Comparison of ENCODE assay signal across 10 cellular contexts in genomic region chr17:68381076-68381900, GRCh38.
A peak's percentile ranks its signal among the peaks of the same experiment; 100 is the strongest.
DNase-seq lines count a peak whose midpoint lies in the region; ATAC-seq, FAIRE-seq and TF ChIP-seq lines count a peak whose summit lies in the region.
"Had no signal": no experiment of that assay in that cellular context is flagged by ENCODE, and none has a peak within 500 bp of the region (broad histone marks: within the 10 kb centered on the region; RNA-seq: fewer than 3 reads in every experiment).

No MANE protein-coding gene starts in this region.

- TF ChIP-seq EP300 in HepG2 (IDR thresholded peaks at IDR 0.05; ENCODE audit: low read depth in 2 of 2, low read length in 2 of 2): no peak
- no peak for TF ChIP-seq EP300 in HepG2 (CRISPR knock-in tag; IDR thresholded peaks at IDR 0.05; ENCODE audit: borderline replicate concordance)
- peak; percentile 3 to 57 (median 50) for TF ChIP-seq EP300 in upper lobe of left lung (IDR thresholded peaks at IDR 0.05)

- in situ Hi-C loops in HepG2 (cut with HindIII; ENCODE audit: extremely low pct_ligation_motif_present, low pct_unique_long_range_greater_than_20kb): no loop called here
- in situ Hi-C loops in G401 (cut with HindIII; ENCODE audit: low sequenced_read_pairs): no loop called here

- POLR2A ChIA-PET in HepG2 (lab: Yijun Ruan, JAX): interaction anchor here (1.1 to 3.9 kb wide), 3 partner anchors 15 to 89 kb away, joined by 3 to 41 read pairs (median 15); partner anchors contain the start of gene ARSG

- CTCF ChIA-PET in HepG2 (lab: Yijun Ruan, JAX; ENCODE audit: low intra/inter-chr PET ratio, low total read pairs): no interaction called here

- H3K27me3 ChIP-seq in HepG2 (ENCODE audit: control insufficient read depth in 1 of 2, insufficient read depth in 2 of 2, low read length in 2 of 2): no peaks in the 10 kb centered on the region
- H3K27me3 ChIP-seq in right lobe of liver: no peaks in the 10 kb centered on the region
- no peaks in the 10 kb centered on the region for H3K27me3 ChIP-seq in SJSA1 (replicated peaks)
- H3K27me3 ChIP-seq in upper lobe of left lung: no peaks in the 10 kb centered on the region
- H3K27me3 ChIP-seq in spleen (replicated peaks in 1 of 7): no peaks in the 10 kb centered on the region

- H3K4me3 ChIP-seq in HepG2 (replicated peaks in 1 of 3; ENCODE audit: insufficient read depth in 1 of 3, low read depth in 2 of 3, low read length in 3 of 3): no peak overlapping the region
- no peak overlapping the region for H3K4me3 ChIP-seq in right lobe of liver
- H3K4me3 ChIP-seq in SJSA1: no peak overlapping the region
- no peak overlapping the region for H3K4me3 ChIP-seq in upper lobe of left lung
- no peak overlapping the region for H3K4me3 ChIP-seq in spleen

- H3K27ac ChIP-seq in HepG2 (ENCODE audit: extremely low read length, insufficient read depth, low read length): peak overlapping the region; percentile 97
- peak overlapping the region in 1 of 3 donors; percentile 32 for H3K27ac ChIP-seq in right lobe of liver
- H3K27ac ChIP-seq in SJSA1: peak overlapping the region; percentile 58
- H3K27ac ChIP-seq in upper lobe of left lung: peak overlapping the region in 3 of 4 donors; percentile 83 to 96 (median 91)
- H3K27ac ChIP-seq in spleen: peak overlapping the region in 2 of 8 donors; percentile 14 to 93

- H3K79me2 ChIP-seq in HepG2 (ENCODE audit: insufficient read depth, low read length): peaks cover 8% of the 10 kb centered on the region

- no peak overlapping the region for H3K4me2 ChIP-seq in HepG2 (ENCODE audit: low read depth, low read length)

- TF ChIP-seq RAD21 in HepG2 (CRISPR knock-in tag; IDR thresholded peaks at IDR 0.05): no peak

- no peak overlapping the region for H2AFZ ChIP-seq in HepG2 (ENCODE audit: low read length)

- intact Hi-C loops in HepG2 (cut with micrococcal nuclease; ENCODE audit: unreplicated experiment): no loop called here
- intact Hi-C loops in right lobe of liver (cut with DNase I): no loop called here
- intact Hi-C loops in spleen (cut with DNase I; ENCODE audit: low total_unique reads): no loop called here

- peaks cover 99% of the 10 kb centered on the region for H3K4me1 ChIP-seq in HepG2 (ENCODE audit: insufficient read depth, low read length)
- H3K4me1 ChIP-seq in right lobe of liver: peaks cover 7 to 61% (median 33%) of the 10 kb centered on the region in 4 donors
- H3K4me1 ChIP-seq in SJSA1 (replicated peaks): peaks cover 46% of the 10 kb centered on the region
- H3K4me1 ChIP-seq in upper lobe of left lung: peaks cover 36 to 53% (median 40%) of the 10 kb centered on the region in 4 donors
- peaks cover 9 to 59% (median 31%) of the 10 kb centered on the region in 6 donors for H3K4me1 ChIP-seq in spleen

- DNase-seq in HepG2 (ENCODE audit: low spot score) (no peak), right lobe of liver (no peak), SJSA1 (ENCODE audit: low read depth in 1 of 2, low spot score in 2 of 2) (peak; percentile 97 to 98), foreskin melanocyte (peak; percentile 100), upper lobe of left lung (peak in 1 of 2 donors; percentile 70), G401 (ENCODE audit: low spot score) (no peak), spleen (no peak)
- DNase-seq: activated T-cell treated with anti-CD3 and anti-CD28 coated beads, Interleukin-2, amount 50 U/mL, for 4 hours; NK-92 treated with Interleukin-12 subunit alpha and Interleukin-12 subunit beta, amount 100 ng/mL, for 24 hours had no signal

- no peak for FAIRE-seq in HepG2 (lab: Jason Lieb, UNC)

- no peaks in the 10 kb centered on the region for H4K20me1 ChIP-seq in HepG2 (ENCODE audit: insufficient read depth, low read length)

- H3K36me3 ChIP-seq in HepG2 (replicated peaks in 1 of 2; ENCODE audit: control insufficient read depth in 1 of 2, insufficient read depth in 2 of 2, low read length in 2 of 2) (no peaks in the 10 kb centered on the region), right lobe of liver (no peaks in the 10 kb centered on the region), SJSA1 (no peaks in the 10 kb centered on the region), upper lobe of left lung (no peaks in the 10 kb centered on the region), spleen (no peaks in the 10 kb centered on the region)

- no peak for TF ChIP-seq CTCF in HepG2 (CRISPR knock-in tag; IDR thresholded peaks at IDR 0.05)
- TF ChIP-seq CTCF in right lobe of liver (IDR thresholded peaks at IDR 0.05): no peak
- TF ChIP-seq CTCF in upper lobe of left lung (IDR thresholded peaks at IDR 0.05): no peak
- no peak for TF ChIP-seq CTCF in spleen (IDR thresholded peaks at IDR 0.05 in 8 of 11, conservative IDR thresholded peaks at IDR 0.05 in 3 of 11)

- no peak for TF ChIP-seq POLR2A in HepG2 (IDR thresholded peaks at IDR 0.05; ENCODE audit: insufficient read depth in 1 of 2, low read depth in 2 of 2, low read length in 2 of 2)
- TF ChIP-seq POLR2A in right lobe of liver (IDR thresholded peaks at IDR 0.05): no peak
- peak in 1 of 4 donors; percentile 46 for TF ChIP-seq POLR2A in upper lobe of left lung (IDR thresholded peaks at IDR 0.05)
- no peak for TF ChIP-seq POLR2A in spleen (IDR thresholded peaks at IDR 0.05)

- no peak for ATAC-seq in HepG2
- no peak for ATAC-seq in right lobe of liver
- no peak for ATAC-seq in upper lobe of left lung (ENCODE audit: low FRiP score in 2 of 2)
- no peak for ATAC-seq in GM18873 (IDR thresholded peaks at IDR 0.05; ENCODE audit: low FRiP score, unreplicated experiment)

- no peak overlapping the region for H3K9ac ChIP-seq in HepG2 (ENCODE audit: insufficient read depth, low read depth, low read length)

- H3K9me3 ChIP-seq in HepG2 (ENCODE audit: low read length): no peaks in the 10 kb centered on the region
- H3K9me3 ChIP-seq in right lobe of liver: no peaks in the 10 kb centered on the region
- no peaks in the 10 kb centered on the region for H3K9me3 ChIP-seq in SJSA1 (replicated peaks)
- no peaks in the 10 kb centered on the region for H3K9me3 ChIP-seq in upper lobe of left lung
- no peaks in the 10 kb centered on the region for H3K9me3 ChIP-seq in spleen

- 97% methylated on average over 15 of the region's 15 CpGs for WGBS in HepG2 (ENCODE audit: low lambda C conversion rate)
- WGBS in right lobe of liver (ENCODE audit: insufficient coverage, low coverage, low lambda C conversion rate, missing lambda C conversion rate): 66% methylated on average over 14 of the region's 15 CpGs
- WGBS in upper lobe of left lung, 2 donors: 79 to 80% methylated on average over 15 of the region's 15 CpGs
- WGBS in spleen, 5 donors: 76 to 89% (median 79%) methylated on average over 15 of the region's 15 CpGs

- BruUV-seq in HepG2 (replicated peaks; lab: Mats Ljungman, UMichigan): no TSS peak

TF ChIP-seq in HepG2, 621 proteins besides CTCF, POLR2A, EP300 and RAD21:
- TF ChIP-seq GATAD2A (CRISPR knock-in tag; IDR thresholded peaks at IDR 0.05): no peak
- peak; percentile 5; the same call in 1 of the 2 replicates for TF ChIP-seq ZBTB38 (CRISPR knock-in tag; IDR thresholded peaks at IDR 0.05)
- no peak for TF ChIP-seq ZIK1 (CRISPR knock-in tag; IDR thresholded peaks at IDR 0.05; ENCODE audit: borderline replicate concordance, low read depth)
- TF ChIP-seq HNRNPK (IDR thresholded peaks at IDR 0.05; ENCODE audit: low read depth, low read length, poor library complexity, severe bottlenecking): no peak
- no peak for TF ChIP-seq ZNF354B (CRISPR knock-in tag; IDR thresholded peaks at IDR 0.05)
- TF ChIP-seq POGK (CRISPR knock-in tag; conservative IDR thresholded peaks at IDR 0.05): no peak
- TF ChIP-seq POLR2G (IDR thresholded peaks at IDR 0.05; ENCODE audit: low read depth, low read length): no peak
- no peak for TF ChIP-seq ZMYM2 (CRISPR knock-in tag; IDR thresholded peaks at IDR 0.05)
TF ChIP-seq in HepG2: peak in this region for 1.

Comparison
In these comparisons a context has a peak if more than half of its experiments do, and no peak if none do; other contexts are left out.
1. DNase-seq: peak in SJSA1 (2 of 2) and foreskin melanocyte (single experiment); none in HepG2 (single experiment), right lobe of liver (0 of 3), G401 (single experiment) and spleen (single experiment).